ENCODE assay signal across 27 cellular contexts in genomic region chr15:70087708-70088352, GRCh38. TPM values are rescaled to one million over a fixed set of nuclear protein-coding genes. Genes with fewer than 3 reads are reported as not detected.
DNase-seq lines count a peak whose midpoint lies in the region; ATAC-seq and TF ChIP-seq lines count a peak whose summit lies in the region.
"Had no signal": no experiment of that assay in that cellular context is flagged by ENCODE, and none has a peak within 500 bp of the region (broad histone marks: within the 10 kb centered on the region; RNA-seq: fewer than 3 reads in every experiment).

No MANE protein-coding gene starts in this region.

- H3K4me1 Mint-ChIP-seq in CD4-positive, alpha-beta T cell (ENCODE audit: low read depth), result peaks cover 98% of the 10 kb centered on the region
- peaks cover 62% of the 10 kb centered on the region for H3K4me1 Mint-ChIP-seq in T-helper 17 cell
- peaks cover 84% of the 10 kb centered on the region for H3K4me1 Mint-ChIP-seq in neural crest cell
- H3K4me1 Mint-ChIP-seq in osteocyte (ENCODE audit: unreplicated experiment), result peaks cover 4% of the 10 kb centered on the region

- POLR2A ChIA-PET in CD4-positive, alpha-beta T cell (lab: Charles Lee), result no interaction called here

- DNase-seq in CD4-positive, alpha-beta T cell, result no peak
- DNase-seq in T-helper 17 cell (no peak), esophagus muscularis mucosa (ENCODE audit: extremely low spot score) (no peak), neural crest cell (ENCODE audit: low read depth, low spot score) (no peak), NK-92 (lab: John Stamatoyannopoulos, UW; ENCODE audit: unreplicated experiment) (no peak), osteocyte (ENCODE audit: extremely low spot score, unreplicated experiment) (no peak)
- DNase-seq: activated CD4-positive, alpha-beta T cell treated with anti-CD3 and anti-CD28 coated beads, Interleukin-2, amount 10 ng/mL, durations not matched to agents 7 days and 5 days; activated T-cell treated with anti-CD3 and anti-CD28 coated beads, Interleukin-2, amount 50 U/mL, for 24 hours; BE2C; cerebellar nuclear complex; dorsolateral prefrontal cortex; EL; gastrocnemius medialis; MV-4-11; NCI-H1694; NCI-H446; RPMI8226; SJCRH30; small intestine; stimulated activated CD4-positive, alpha-beta T cell treated with anti-CD3 and anti-CD28 coated beads, Interleukin-1b, Interleukin-23, amount 100 ng/mL, for 48 hours; stimulated activated naive CD8-positive, alpha-beta T cell treated with anti-CD3 and anti-CD28 coated beads, Interleukin-15, Interleukin-2, amounts not matched to agents 100 U/mL and 50 U/mL, for 24 hours; SW 1271; T-helper 9 cell had no signal

- no peak for TF ChIP-seq EP300 in esophagus muscularis mucosa (IDR thresholded peaks at IDR 0.05)

- no peaks in the 10 kb centered on the region for H3K27me3 ChIP-seq in CD4-positive, alpha-beta T cell (ENCODE audit: control insufficient read depth, insufficient read depth, low read length)
- no peaks in the 10 kb centered on the region for H3K27me3 ChIP-seq in esophagus muscularis mucosa
- H3K27me3 ChIP-seq: BE2C, dorsolateral prefrontal cortex, gastrocnemius medialis, SJCRH30 had no signal

- no peak for ATAC-seq in CD4-positive, alpha-beta T cell (ENCODE audit: poor library complexity)
- ATAC-seq in T-helper 17 cell (no peak), HG02759 (IDR thresholded peaks at IDR 0.05; ENCODE audit: unreplicated experiment) (no peak), GM21619 (IDR thresholded peaks at IDR 0.05; ENCODE audit: unreplicated experiment) (no peak)
- ATAC-seq: gastrocnemius medialis; natural killer cell treated with Interleukin-12 subunit alpha and Interleukin-12 subunit beta and Interleukin-15 and Interleukin-18, amount 100 ng/mL, for 72 hours; stimulated activated naive CD8-positive, alpha-beta T cell treated with anti-CD3 and anti-CD28 coated beads, Interleukin-15, Interleukin-2, amounts not matched to agents 100 U/mL and 50 U/mL, for 24 hours; WTC11 had no signal

- H3K9me3 Mint-ChIP-seq in CD4-positive, alpha-beta T cell, result no peaks in the 10 kb centered on the region
- no peaks in the 10 kb centered on the region for H3K9me3 Mint-ChIP-seq in neural crest cell
- no peaks in the 10 kb centered on the region for H3K9me3 Mint-ChIP-seq in osteocyte (ENCODE audit: unreplicated experiment)
- H3K9me3 Mint-ChIP-seq: activated CD4-positive, alpha-beta T cell treated with anti-CD3 and anti-CD28 coated beads, Interleukin-2, amount 10 ng/mL, durations not matched to agents 7 days and 5 days; activated T-cell treated with anti-CD3 and anti-CD28 coated beads, Interleukin-2, amount 50 U/mL, for 24 hours; natural killer cell treated with Interleukin-12 subunit alpha and Interleukin-12 subunit beta and Interleukin-15 and Interleukin-18, amount 100 ng/mL, for 72 hours; WTC11 had no signal

- no peaks in the 10 kb centered on the region for H3K27me3 Mint-ChIP-seq in CD4-positive, alpha-beta T cell
- H3K27me3 Mint-ChIP-seq in T-helper 17 cell (no peaks in the 10 kb centered on the region), neural crest cell (ENCODE audit: low read depth) (peaks cover 24% of the 10 kb centered on the region), osteocyte (ENCODE audit: unreplicated experiment) (no peaks in the 10 kb centered on the region)
- H3K27me3 Mint-ChIP-seq: activated CD4-positive, alpha-beta T cell treated with anti-CD3 and anti-CD28 coated beads, Interleukin-2, amount 10 ng/mL, durations not matched to agents 7 days and 5 days; activated T-cell treated with anti-CD3 and anti-CD28 coated beads, Interleukin-2, amount 50 U/mL, for 24 hours had no signal

- peaks cover 98% of the 10 kb centered on the region for H3K36me3 Mint-ChIP-seq in CD4-positive, alpha-beta T cell (ENCODE audit: low read depth)
- H3K36me3 Mint-ChIP-seq in T-helper 17 cell (ENCODE audit: low read depth), result peaks cover 6% of the 10 kb centered on the region
- peaks cover 18% of the 10 kb centered on the region for H3K36me3 Mint-ChIP-seq in neural crest cell (ENCODE audit: low read depth)
- H3K36me3 Mint-ChIP-seq in osteocyte (ENCODE audit: unreplicated experiment), result peaks cover 38% of the 10 kb centered on the region

- no peak overlapping the region for H3K27ac Mint-ChIP-seq in CD4-positive, alpha-beta T cell
- H3K27ac Mint-ChIP-seq in T-helper 17 cell (peak overlapping the region; percentile 72), neural crest cell (ENCODE audit: unreplicated experiment) (no peak overlapping the region), osteocyte (ENCODE audit: unreplicated experiment) (no peak overlapping the region)
- H3K27ac Mint-ChIP-seq: activated CD4-positive, alpha-beta T cell treated with anti-CD3 and anti-CD28 coated beads, Interleukin-2, amount 10 ng/mL, durations not matched to agents 7 days and 5 days; activated T-cell treated with anti-CD3 and anti-CD28 coated beads, Interleukin-2, amount 50 U/mL, for 24 hours; WTC11 had no signal

- H3K4me3 ChIP-seq in esophagus muscularis mucosa, result no peak overlapping the region
- H3K4me3 ChIP-seq: SJCRH30 had no signal

- intact Hi-C loops in CD4-positive, alpha-beta T cell (cut with DNase I, micrococcal nuclease), result no loop called here
- intact Hi-C loops in esophagus muscularis mucosa (cut with DNase I), result no loop called here

- H3K4me1 ChIP-seq in esophagus muscularis mucosa, result peaks cover 37 to 82% (median 66%) of the 10 kb centered on the region in 4 donors

- H3K4me3 Mint-ChIP-seq in CD4-positive, alpha-beta T cell, result peak overlapping the region; percentile 25
- H3K4me3 Mint-ChIP-seq in T-helper 17 cell (no peak overlapping the region), neural crest cell (peak overlapping the region; percentile 5), osteocyte (ENCODE audit: unreplicated experiment) (no peak overlapping the region)
- H3K4me3 Mint-ChIP-seq: activated CD4-positive, alpha-beta T cell treated with anti-CD3 and anti-CD28 coated beads, Interleukin-2, amount 10 ng/mL, durations not matched to agents 7 days and 5 days; activated T-cell treated with anti-CD3 and anti-CD28 coated beads, Interleukin-2, amount 50 U/mL, for 24 hours had no signal

- CTCF ChIA-PET in CD4-positive, alpha-beta T cell (lab: Charles Lee), result no interaction called here

- H3K27ac ChIP-seq in CD4-positive, alpha-beta T cell (ENCODE audit: low read depth, low read length), result no peak overlapping the region
- peak overlapping the region in 3 of 4 donors; percentile 53 to 92 (median 70) for H3K27ac ChIP-seq in esophagus muscularis mucosa (replicated peaks in 1 of 4)
- H3K27ac ChIP-seq: SJCRH30 had no signal

- H3K36me3 ChIP-seq in esophagus muscularis mucosa, result peaks cover 0 to 58% (median 22%) of the 10 kb centered on the region in 4 donors
- H3K36me3 ChIP-seq: gastrocnemius medialis had no signal

- no peak for TF ChIP-seq CTCF in CD4-positive, alpha-beta T cell (IDR thresholded peaks at IDR 0.05)
- no peak for TF ChIP-seq CTCF in esophagus muscularis mucosa (IDR thresholded peaks at IDR 0.05)
- no peak for TF ChIP-seq CTCF in neural crest cell (conservative IDR thresholded peaks at IDR 0.05)
- TF ChIP-seq CTCF in osteocyte (IDR thresholded peaks at IDR 0.05), result no peak

- no peak for TF ChIP-seq POLR2A in esophagus muscularis mucosa (IDR thresholded peaks at IDR 0.05; ENCODE audit: low read depth)

- WGBS in esophagus muscularis mucosa, result 80% methylated on average over 12 of the region's 12 CpGs

- H3K9me3 ChIP-seq in CD4-positive, alpha-beta T cell (ENCODE audit: control insufficient read depth, low read length), result no peaks in the 10 kb centered on the region
- H3K9me3 ChIP-seq in T-helper 17 cell (ENCODE audit: control insufficient read depth, low read length, poor library complexity, severe bottlenecking) (no peaks in the 10 kb centered on the region), esophagus muscularis mucosa (no peaks in the 10 kb centered on the region)
- H3K9me3 ChIP-seq: BE2C, gastrocnemius medialis, SJCRH30 had no signal

RNA-seq across cellular contexts. Expression of gene TLE3, which starts 9.9 kb away (rescaled TPM):
- 100 to 1,000 TPM; 159 to 167 TPM for total RNA-seq in CD4-positive, alpha-beta T cell
- total RNA-seq in T-helper 17 cell (100 to 1,000 TPM; 115 to 132 TPM), esophagus muscularis mucosa (10 to 100 TPM; 35.7 to 81.3 (median 59.2) TPM), neural crest cell (81.3 and 89.9 TPM in 2 replicates), osteocyte (27.8 and 28.8 TPM in 2 replicates)

Comparison
In these comparisons a context has a peak if more than half of its experiments do, and no peak if none do; other contexts are left out.
1. H3K4me3 Mint-ChIP-seq: peak in CD4-positive, alpha-beta T cell (single experiment) and neural crest cell (single experiment); none in T-helper 17 cell (single experiment) and osteocyte (single experiment).